In the genomic region with DNA sequence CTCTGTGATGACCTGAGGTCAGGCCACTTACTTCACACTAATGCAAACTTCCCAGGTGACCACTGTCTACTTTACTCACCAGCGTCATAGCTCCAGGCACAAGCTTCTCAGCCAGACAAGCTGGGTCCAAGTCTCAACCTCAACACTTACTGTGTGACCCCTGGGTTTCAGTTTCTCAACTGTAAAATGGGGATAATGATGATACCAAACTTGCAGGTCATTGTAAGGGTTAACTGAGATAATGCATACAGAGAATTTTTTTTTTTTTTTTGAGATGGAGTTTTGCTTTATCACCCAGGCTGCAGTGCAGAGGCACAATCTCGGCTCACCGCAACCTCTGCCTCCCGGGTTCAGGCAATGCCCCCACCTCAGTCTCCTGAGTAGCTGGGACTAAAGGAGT, we compare ENCODE assay signal across 1 cellular context.
TF ChIP-seq lines count a peak whose summit lies in the region.

No MANE protein-coding gene starts in this region.

TF ChIP-seq in K562, 482 proteins besides CTCF, POLR2A, EP300 and RAD21 (continued from another document):
- TF ChIP-seq ZNF639 (CRISPR knock-in tag; conservative IDR thresholded peaks at IDR 0.05 in 1 of 2, IDR thresholded peaks at IDR 0.05 in 1 of 2), result no peak
- TF ChIP-seq MAFF (IDR thresholded peaks at IDR 0.05; ENCODE audit: low read length), result no peak
- TF ChIP-seq, protein P1, sequence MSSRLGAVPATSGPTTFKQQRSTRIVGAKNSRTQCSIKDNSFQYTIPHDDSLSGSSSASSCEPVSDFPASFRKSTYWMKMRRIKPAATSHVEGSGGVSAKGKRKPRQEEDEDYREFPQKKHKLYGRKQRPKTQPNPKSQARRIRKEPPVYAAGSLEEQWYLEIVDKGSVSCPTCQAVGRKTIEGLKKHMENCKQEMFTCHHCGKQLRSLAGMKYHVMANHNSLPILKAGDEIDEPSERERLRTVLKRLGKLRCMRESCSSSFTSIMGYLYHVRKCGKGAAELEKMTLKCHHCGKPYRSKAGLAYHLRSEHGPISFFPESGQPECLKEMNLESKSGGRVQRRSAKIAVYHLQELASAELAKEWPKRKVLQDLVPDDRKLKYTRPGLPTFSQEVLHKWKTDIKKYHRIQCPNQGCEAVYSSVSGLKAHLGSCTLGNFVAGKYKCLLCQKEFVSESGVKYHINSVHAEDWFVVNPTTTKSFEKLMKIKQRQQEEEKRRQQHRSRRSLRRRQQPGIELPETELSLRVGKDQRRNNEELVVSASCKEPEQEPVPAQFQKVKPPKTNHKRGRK (tag; IDR thresholded peaks at IDR 0.05), result no peak
- TF ChIP-seq IFI16 (CRISPR knock-in tag; IDR thresholded peaks at IDR 0.05), result no peak
- no peak for TF ChIP-seq MEF2D (tag; conservative IDR thresholded peaks at IDR 0.05; ENCODE audit: low read depth)
- no peak for TF ChIP-seq PHB (CRISPR knock-in tag; IDR thresholded peaks at IDR 0.05)
- no peak for TF ChIP-seq ZNF324 (CRISPR knock-in tag; IDR thresholded peaks at IDR 0.05)
- no peak for TF ChIP-seq U2AF2 (optimal IDR thresholded peaks at IDR 0.05; ENCODE audit: low read depth, low read length)
- TF ChIP-seq HDAC1 (IDR thresholded peaks at IDR 0.05), result 0 out of 4 replicates have a peak, but pooled peaks of 1 of the 2 experiments have one; percentile 13
- no peak for TF ChIP-seq ZC3H4 (CRISPR knock-in tag; IDR thresholded peaks at IDR 0.05; ENCODE audit: borderline replicate concordance)
- 0 out of 2 replicates have a peak, but pooled peaks have one; percentile 13 for TF ChIP-seq CBFA2T2 (conservative IDR thresholded peaks at IDR 0.05)
- no peak for TF ChIP-seq CEBPG (CRISPR knock-in tag; IDR thresholded peaks at IDR 0.05)
- no peak for TF ChIP-seq CEBPG (tag; conservative IDR thresholded peaks at IDR 0.05 in 1 of 2, IDR thresholded peaks at IDR 0.05 in 1 of 2)
- TF ChIP-seq, protein P2, sequence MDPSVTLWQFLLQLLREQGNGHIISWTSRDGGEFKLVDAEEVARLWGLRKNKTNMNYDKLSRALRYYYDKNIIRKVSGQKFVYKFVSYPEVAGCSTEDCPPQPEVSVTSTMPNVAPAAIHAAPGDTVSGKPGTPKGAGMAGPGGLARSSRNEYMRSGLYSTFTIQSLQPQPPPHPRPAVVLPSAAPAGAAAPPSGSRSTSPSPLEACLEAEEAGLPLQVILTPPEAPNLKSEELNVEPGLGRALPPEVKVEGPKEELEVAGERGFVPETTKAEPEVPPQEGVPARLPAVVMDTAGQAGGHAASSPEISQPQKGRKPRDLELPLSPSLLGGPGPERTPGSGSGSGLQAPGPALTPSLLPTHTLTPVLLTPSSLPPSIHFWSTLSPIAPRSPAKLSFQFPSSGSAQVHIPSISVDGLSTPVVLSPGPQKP (CRISPR knock-in tag; IDR thresholded peaks at IDR 0.05), result no peak
- TF ChIP-seq KDM5B (IDR thresholded peaks at IDR 0.05; ENCODE audit: insufficient replicate concordance, low read depth, low read length), result no peak
TF ChIP-seq in K562: peak in this region for 7.
